1 cellular context compared by ENCODE assay signal in the genomic region with DNA sequence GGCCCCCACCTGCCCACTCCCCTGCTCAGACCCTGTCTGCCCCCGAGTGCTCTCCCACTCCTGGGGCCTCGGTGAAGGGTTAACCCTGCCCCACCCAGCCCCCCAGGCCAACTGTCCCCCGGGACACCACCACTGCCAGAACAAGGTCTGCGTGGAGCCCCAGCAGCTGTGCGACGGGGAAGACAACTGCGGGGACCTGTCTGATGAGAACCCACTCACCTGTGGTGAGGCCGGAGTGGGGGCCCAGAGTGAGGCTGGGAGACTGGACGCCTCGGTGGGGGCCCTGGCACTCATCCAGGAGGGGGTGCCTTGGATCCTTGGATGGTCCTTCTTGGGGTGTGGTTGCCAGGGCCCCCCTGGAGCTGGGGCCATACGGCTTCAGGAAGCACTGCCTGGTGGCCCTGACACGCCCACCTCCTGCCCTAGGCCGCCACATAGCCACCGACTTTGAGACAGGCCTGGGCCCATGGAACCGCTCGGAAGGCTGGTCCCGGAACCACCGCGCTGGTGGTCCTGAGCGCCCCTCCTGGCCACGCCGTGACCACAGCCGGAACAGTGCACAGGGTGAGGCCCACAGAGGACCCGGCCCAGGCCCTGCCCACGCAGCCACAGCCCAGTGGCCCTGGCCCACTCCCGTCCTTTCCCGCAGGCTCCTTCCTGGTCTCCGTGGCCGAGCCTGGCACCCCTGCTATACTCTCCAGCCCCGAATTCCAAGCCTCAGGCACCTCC.
TF ChIP-seq lines count a peak whose summit lies in the region.

No MANE protein-coding gene starts in this region.

TF ChIP-seq in GM12878, 131 proteins besides CTCF, POLR2A, EP300 and RAD21:
- peak; percentile 51 for TF ChIP-seq MEF2B (IDR thresholded peaks at IDR 0.05; ENCODE audit: partially characterized antibody, poor library complexity, severe bottlenecking)
- TF ChIP-seq, protein P1, sequence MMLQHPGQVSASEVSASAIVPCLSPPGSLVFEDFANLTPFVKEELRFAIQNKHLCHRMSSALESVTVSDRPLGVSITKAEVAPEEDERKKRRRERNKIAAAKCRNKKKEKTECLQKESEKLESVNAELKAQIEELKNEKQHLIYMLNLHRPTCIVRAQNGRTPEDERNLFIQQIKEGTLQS (IDR thresholded peaks at IDR 0.05; ENCODE audit: borderline replicate concordance, extremely low read depth, low read depth, low read length), result no peak
